Comparison of ENCODE assay signal across 33 cellular contexts in the genomic region with DNA sequence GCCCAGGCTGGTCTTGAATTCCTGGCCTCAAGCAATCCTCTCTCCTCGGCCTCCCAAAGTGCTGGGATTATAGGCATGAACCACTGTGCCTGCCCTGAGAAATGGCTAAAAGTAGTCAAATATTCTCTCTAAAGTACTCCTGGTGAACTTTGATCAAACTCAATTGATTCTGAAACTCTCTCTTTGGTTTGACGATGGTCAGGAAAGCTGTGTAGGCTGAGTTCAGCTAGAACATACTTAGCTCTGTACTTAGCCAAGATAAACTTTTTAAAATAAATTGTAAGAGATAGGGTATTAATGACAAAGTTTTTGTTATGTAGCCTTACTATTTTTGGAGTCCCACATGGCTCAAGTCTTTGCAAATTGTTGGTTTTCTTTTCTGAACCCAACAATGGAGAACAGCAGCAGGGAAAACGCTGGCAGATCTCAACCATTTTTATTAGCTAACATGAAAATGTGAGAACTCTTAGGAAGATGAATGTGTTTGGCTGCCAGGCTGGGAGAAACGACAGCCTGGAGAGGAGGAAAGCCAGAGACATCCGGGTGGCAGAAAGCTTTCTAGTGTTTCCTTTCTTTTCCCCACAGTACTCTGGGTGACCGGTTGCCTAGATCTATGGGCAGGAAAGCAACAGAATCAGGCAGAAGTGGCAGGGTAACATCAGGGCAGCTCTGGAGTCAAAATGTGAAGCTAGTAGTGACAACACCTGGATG.
"Had no signal": no experiment of that assay in that cellular context is flagged by ENCODE, and none has a peak within 500 bp of the region (broad histone marks: within the 10 kb centered on the region; RNA-seq: fewer than 3 reads in every experiment).

No MANE protein-coding gene starts in this region.

- H3K9me3 ChIP-seq: body of pancreas, SJCRH30 had no signal

- H3K36me3 ChIP-seq: SJCRH30, WERI-Rb-1 had no signal

- ATAC-seq: activated CD8-positive, alpha-beta T cell treated with anti-CD3 and anti-CD28 coated beads for 36 hours; activated T-cell treated with anti-CD3 and anti-CD28 coated beads, Interleukin-2, amount 50 U/mL, for 72 hours; activated T-helper 17 cell treated with anti-CD3 and anti-CD28 coated beads, Interleukin-2, amount 50 U/mL, for 72 hours; body of pancreas; Panc1 had no signal

- H3K4me1 ChIP-seq: body of pancreas, SJCRH30 had no signal

- DNase-seq: activated CD4-positive, alpha-beta T cell treated with anti-CD3 and anti-CD28 coated beads for 1 hour; activated CD4-positive, alpha-beta T cell treated with anti-CD3 and anti-CD28 coated beads for 48 hours; activated CD4-positive, CD25-positive, alpha-beta regulatory T cell; activated CD8-positive, alpha-beta T cell treated with anti-CD3 and anti-CD28 coated beads for 36 hours; activated effector memory CD4-positive, alpha-beta T cell treated with anti-CD3 and anti-CD28 coated beads, Interleukin-2, amount 50 U/mL, for 16 hours; activated naive CD4-positive, alpha-beta T cell; activated naive CD8-positive, alpha-beta T cell treated with anti-CD3 and anti-CD28 coated beads, Interleukin-2, amount 10 ng/mL, durations not matched to agents 7 days and 5 days; activated T-cell treated with anti-CD3 and anti-CD28 coated beads, Interleukin-2, amount 50 U/mL, for 1 hour; activated T-cell treated with anti-CD3 and anti-CD28 coated beads, Interleukin-2, amount 50 U/mL, for 72 hours; amygdala; body of pancreas; caudate nucleus; Karpas-422; KBM-7; NCI-H1048; NCI-H1105 treated with DMSO at 0.1 percent for 48 hours; NCI-H1436 treated with DMSO at 0.1 percent for 48 hours; NCI-H1694 treated with DMSO at 0.1 percent for 48 hours; NCI-H2029 treated with DMSO at 0.1 percent for 48 hours; NCI-H2107; NCI-H2171; NCI-H2227 treated with DMSO at 0.1 percent for 48 hours; NCI-H446; NCI-H510A treated with DMSO at 0.1 percent for 48 hours; NCI-H526 treated with DMSO at 0.1 percent for 48 hours; NCI-H774; SHP77; SJCRH30; T1000; WERI-Rb-1 had no signal

- H3K4me3 ChIP-seq: body of pancreas, SJCRH30, SK-N-MC had no signal

- H3K27ac ChIP-seq: body of pancreas, SJCRH30, SK-N-MC, WERI-Rb-1 had no signal

- H3K27me3 ChIP-seq: body of pancreas, SJCRH30 had no signal
